Comparison of ENCODE assay signal across 1 cellular context in genomic region chr18:63162271-63163014, GRCh38.
A peak's percentile ranks its signal among the peaks of the same experiment; 100 is the strongest.
TF ChIP-seq lines count a peak whose summit lies in the region.

No MANE protein-coding gene starts in this region.

TF ChIP-seq in GM12878, 131 proteins besides CTCF, POLR2A, EP300 and RAD21 (continued from another document and continues in another):
- TF ChIP-seq HSF1 (IDR thresholded peaks at IDR 0.05; ENCODE audit: low read depth, low read length) (0 out of 2 replicates have a peak, but pooled peaks have one; percentile 50), ZSCAN29 (IDR thresholded peaks at IDR 0.05) (no peak), STAT3 (IDR thresholded peaks at IDR 0.05; ENCODE audit: low read depth, low read length) (no peak), IRF4 (IDR thresholded peaks at IDR 0.05; ENCODE audit: low read depth, low read length) (peak; percentile 86), JUNB (IDR thresholded peaks at IDR 0.05) (no peak), MXI1 (IDR thresholded peaks at IDR 0.05; ENCODE audit: low read depth, low read length) (no peak), ELK1 (IDR thresholded peaks at IDR 0.05; ENCODE audit: low read depth, low read length) (0 out of 2 replicates have a peak, but pooled peaks have one; percentile 11), E2F8 (IDR thresholded peaks at IDR 0.05; ENCODE audit: low read depth, partially characterized antibody) (no peak), ZNF24 (IDR thresholded peaks at IDR 0.05) (no peak), NFXL1 (IDR thresholded peaks at IDR 0.05; ENCODE audit: borderline replicate concordance) (no peak), SIN3A (IDR thresholded peaks at IDR 0.05; ENCODE audit: low read depth, low read length) (0 out of 2 replicates have a peak, but pooled peaks have one; percentile 30), IRF5 (IDR thresholded peaks at IDR 0.05; ENCODE audit: borderline replicate concordance) (no peak), IKZF1 (conservative IDR thresholded peaks at IDR 0.05) (no peak), EZH2 (IDR thresholded peaks at IDR 0.05; ENCODE audit: borderline replicate concordance, control insufficient read depth, low read depth, low read length) (no peak), MYC (IDR thresholded peaks at IDR 0.05; ENCODE audit: insufficient read depth, insufficient read length, insufficient replicate concordance, low read length, severe bottlenecking) (no peak), HDAC6 (IDR thresholded peaks at IDR 0.05; ENCODE audit: unreplicated experiment) (no peak), TAF1 (IDR thresholded peaks at IDR 0.05; ENCODE audit: borderline replicate concordance, low read depth, low read length) (0 out of 2 replicates have a peak, but pooled peaks have one; percentile 25), BRCA1 (IDR thresholded peaks at IDR 0.05; ENCODE audit: low read depth, low read length) (no peak), HCFC1 (IDR thresholded peaks at IDR 0.05; ENCODE audit: low read length) (no peak), YBX1 (IDR thresholded peaks at IDR 0.05) (no peak), TCF7 (IDR thresholded peaks at IDR 0.05; ENCODE audit: borderline replicate concordance) (no peak), FOXM1 (IDR thresholded peaks at IDR 0.05; ENCODE audit: low read depth, low read length) (no peak), IKZF2 (IDR thresholded peaks at IDR 0.05) (no peak), MTA2 (IDR thresholded peaks at IDR 0.05; ENCODE audit: low read depth) (no peak), PBX3 (IDR thresholded peaks at IDR 0.05; ENCODE audit: insufficient replicate concordance, low read depth, low read length) (peak; percentile 15), E2F4 (IDR thresholded peaks at IDR 0.05; ENCODE audit: low read depth, low read length) (no peak), EGR1 (IDR thresholded peaks at IDR 0.05; ENCODE audit: borderline replicate concordance in 1 of 2, low read depth in 2 of 2, low read length in 2 of 2) (no peak), EED (IDR thresholded peaks at IDR 0.05; ENCODE audit: low read depth) (peak; percentile 45; the same call in 1 of the 2 replicates), HDGF (IDR thresholded peaks at IDR 0.05) (peak; percentile 99), MEF2B (IDR thresholded peaks at IDR 0.05; ENCODE audit: partially characterized antibody, poor library complexity, severe bottlenecking) (no peak), NR2C2 (IDR thresholded peaks at IDR 0.05; ENCODE audit: borderline replicate concordance, control insufficient read depth, insufficient read length, low read depth) (no peak), ZNF687 (IDR thresholded peaks at IDR 0.05) (no peak), RB1 (IDR thresholded peaks at IDR 0.05; ENCODE audit: borderline replicate concordance) (no peak), ZNF622 (IDR thresholded peaks at IDR 0.05) (no peak), SPI1 (IDR thresholded peaks at IDR 0.05; ENCODE audit: borderline replicate concordance, insufficient read depth, low read depth, low read length) (peak; percentile 98), IRF3 (IDR thresholded peaks at IDR 0.05) (no peak), NR2F1 (conservative IDR thresholded peaks at IDR 0.05) (no peak), STAT1 (conservative IDR thresholded peaks at IDR 0.05) (no peak), SUZ12 (IDR thresholded peaks at IDR 0.05; ENCODE audit: unreplicated experiment) (no peak), E4F1 (IDR thresholded peaks at IDR 0.05; ENCODE audit: borderline replicate concordance, partially characterized antibody) (no peak), MLLT1 (IDR thresholded peaks at IDR 0.05) (peak; percentile 71), USF1 (IDR thresholded peaks at IDR 0.05; ENCODE audit: borderline replicate concordance, extremely low read length, insufficient read depth, low read depth, low read length) (peak; percentile 56)
